In the genomic region with DNA sequence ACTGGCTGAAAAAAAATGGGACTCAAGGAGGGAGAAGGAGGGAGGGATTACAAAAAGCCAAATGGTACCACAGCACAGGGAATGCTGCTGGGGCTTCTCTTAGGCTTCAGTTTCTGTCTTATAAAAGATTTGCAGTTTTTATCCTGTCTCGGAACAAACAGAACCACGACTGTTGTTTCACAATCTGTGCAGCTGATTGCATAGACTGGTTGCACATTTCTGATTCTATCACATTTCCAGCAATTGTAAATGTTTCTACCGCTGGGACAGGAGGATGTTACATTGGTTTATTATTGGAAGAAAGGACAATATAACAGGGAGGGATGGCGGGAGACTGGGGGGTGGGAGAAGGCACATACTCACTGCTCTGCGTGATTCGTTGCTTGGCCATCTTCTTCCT, we compare ENCODE assay signal across 25 cellular contexts.
A peak's percentile ranks its signal among the peaks of the same experiment; 100 is the strongest.
DNase-seq lines count a peak whose midpoint lies in the region; ATAC-seq, FAIRE-seq and TF ChIP-seq lines count a peak whose summit lies in the region.
"Had no signal": no experiment of that assay in that cellular context is flagged by ENCODE, and none has a peak within 500 bp of the region (broad histone marks: within the 10 kb centered on the region; RNA-seq: fewer than 3 reads in every experiment).

No MANE protein-coding gene starts in this region.

- H2AFZ ChIP-seq in mesenchymal stem cell (ENCODE audit: low read depth, low read length) = no peak overlapping the region

- intact Hi-C loops in right cardiac atrium (cut with DNase I) = no loop called here

- no peak overlapping the region for H2BK5ac ChIP-seq in mesenchymal stem cell (ENCODE audit: low read depth, low read length, poor library complexity, severe bottlenecking)

- H3K27ac ChIP-seq in right cardiac atrium (ENCODE audit: low read length) (no peak overlapping the region), right atrium auricular region (no peak overlapping the region), mesenchymal stem cell (ENCODE audit: low read length, poor library complexity, severe bottlenecking) (no peak overlapping the region)
- H3K27ac ChIP-seq: adrenal gland, BLaER1, colonic mucosa, skin epidermis had no signal

- H3K14ac ChIP-seq in mesenchymal stem cell (ENCODE audit: low read length in 2 of 2) = no peak overlapping the region

- H3K9ac ChIP-seq in mesenchymal stem cell (ENCODE audit: low read length) = peak overlapping the region; percentile 42
- H3K9ac ChIP-seq: BLaER1 had no signal

- no peak overlapping the region for H2AK5ac ChIP-seq in mesenchymal stem cell (ENCODE audit: low read length, severe bottlenecking)

- TF ChIP-seq CTCF in right atrium auricular region (IDR thresholded peaks at IDR 0.05) = no peak

- H3K27me3 ChIP-seq in right cardiac atrium (ENCODE audit: control insufficient read depth, insufficient read depth) = no peaks in the 10 kb centered on the region
- no peaks in the 10 kb centered on the region for H3K27me3 ChIP-seq in right atrium auricular region
- no peaks in the 10 kb centered on the region for H3K27me3 ChIP-seq in mesenchymal stem cell (ENCODE audit: control insufficient read depth in 1 of 2, insufficient read depth in 1 of 2, low read length in 2 of 2)
- H3K27me3 ChIP-seq: BLaER1, colonic mucosa had no signal

- no peak overlapping the region for H3K4ac ChIP-seq in mesenchymal stem cell (ENCODE audit: low read depth in 1 of 2, low read length in 2 of 2)

- no peak overlapping the region for H3K4me2 ChIP-seq in mesenchymal stem cell (ENCODE audit: low read length, poor library complexity, severe bottlenecking)
- H3K4me2 ChIP-seq: BLaER1 had no signal

- no peak overlapping the region for H2BK120ac ChIP-seq in mesenchymal stem cell (ENCODE audit: low read depth, low read length)

- no peak for FAIRE-seq in HTR-8/SVneo (lab: Jason Lieb, UNC)
- FAIRE-seq: endometrium, H1 had no signal

- no peak overlapping the region for H4K8ac ChIP-seq in mesenchymal stem cell (ENCODE audit: low read length)

- H3K36me3 ChIP-seq in right atrium auricular region = no peaks in the 10 kb centered on the region
- H3K36me3 ChIP-seq in mesenchymal stem cell (ENCODE audit: control insufficient read depth in 1 of 2, insufficient read depth in 2 of 2, low read depth in 1 of 2, low read length in 2 of 2) = no peaks in the 10 kb centered on the region
- H3K36me3 ChIP-seq: adrenal gland, BLaER1, colonic mucosa had no signal

- no peak overlapping the region for H2BK15ac ChIP-seq in mesenchymal stem cell (ENCODE audit: low read depth, poor library complexity, severe bottlenecking)

- H4K91ac ChIP-seq in mesenchymal stem cell (ENCODE audit: low read length) = no peak overlapping the region

- no peaks in the 10 kb centered on the region for H3K4me1 ChIP-seq in right cardiac atrium (ENCODE audit: control insufficient read depth, insufficient read depth, low read length)
- H3K4me1 ChIP-seq in right atrium auricular region = no peaks in the 10 kb centered on the region
- peaks cover 1% of the 10 kb centered on the region for H3K4me1 ChIP-seq in mesenchymal stem cell (ENCODE audit: control insufficient read depth, insufficient read depth, low read depth, low read length)
- H3K4me1 ChIP-seq: adrenal gland, colonic mucosa had no signal

- no peak overlapping the region for H2BK12ac ChIP-seq in mesenchymal stem cell (ENCODE audit: low read length in 2 of 2)

- H3K79me1 ChIP-seq in mesenchymal stem cell (replicated peaks; ENCODE audit: low read length, poor library complexity, severe bottlenecking) = no peaks in the 10 kb centered on the region

- no peak overlapping the region for H3K23ac ChIP-seq in mesenchymal stem cell (ENCODE audit: low read length in 2 of 2)

- H3K18ac ChIP-seq in mesenchymal stem cell (ENCODE audit: low read depth in 1 of 2, low read length in 2 of 2) = no peak overlapping the region

- H3K9me3 ChIP-seq in right cardiac atrium (ENCODE audit: control insufficient read depth, low read length) (no peaks in the 10 kb centered on the region), right atrium auricular region (no peaks in the 10 kb centered on the region), mesenchymal stem cell (ENCODE audit: control insufficient read depth, low read length) (no peaks in the 10 kb centered on the region)
- H3K9me3 ChIP-seq: adrenal gland, BLaER1, colonic mucosa had no signal

- WGBS in right cardiac atrium = 54% methylated on average over 6 of the region's 6 CpGs
- 89% methylated on average over 6 of the region's 6 CpGs for WGBS in mesenchymal stem cell

- no peak overlapping the region for H3K4me3 ChIP-seq in right cardiac atrium (ENCODE audit: low read length)
- H3K4me3 ChIP-seq in right atrium auricular region = no peak overlapping the region
- no peak overlapping the region for H3K4me3 ChIP-seq in mesenchymal stem cell (ENCODE audit: insufficient read depth in 1 of 2, low read depth in 1 of 2, low read length in 2 of 2)
- H3K4me3 ChIP-seq: adrenal gland, BLaER1, colonic mucosa, skin epidermis had no signal

- ATAC-seq in right cardiac atrium (peak; percentile 24 to 43), GM18858 (IDR thresholded peaks at IDR 0.05; ENCODE audit: unreplicated experiment) (no peak)
- ATAC-seq: stimulated activated naive B cell treated with anti-CD40 and anti-IgM and Interleukin-4, amounts not matched to agents 10 μg/mL and 1 μg/mL and 100 μg/mL, for 72 hours had no signal

- DNase-seq in right cardiac atrium = no peak
- DNase-seq in right atrium auricular region (ENCODE audit: low spot score) = no peak
- DNase-seq in fibroblast of gingiva (ENCODE audit: low read depth) = peak; percentile 57
- DNase-seq in mesenchymal stem cell = no peak
- no peak for DNase-seq in HTR-8/SVneo (ENCODE audit: insufficient read length, low spot score)
- DNase-seq in activated CD8-positive, alpha-beta memory T cell treated with anti-CD3 and anti-CD28 coated beads, Interleukin-2, amount 50 U/mL, for 48 hours = no peak
- no peak for DNase-seq in NOMO-1 treated with dmso at 0.1 percent for 144 hours (lab: John Stamatoyannopoulos, UW; ENCODE audit: unreplicated experiment)
- DNase-seq: activated B cell treated with CpG ODN at 0.5 μM for 24 hours; activated CD4-positive, alpha-beta memory T cell treated with anti-CD3 and anti-CD28 coated beads, Interleukin-2, amount 10 ng/mL, durations not matched to agents 7 days and 5 days; activated gamma-delta T cell; activated T-cell treated with anti-CD3 and anti-CD28 coated beads for 4 hours; adrenal gland; colonic mucosa; COR-L47; DMS79 treated with DMSO at 0.1 percent for 48 hours; MV-4-11; NCI-H1694 treated with DMSO at 0.1 percent for 48 hours; NCI-H69; stimulated activated CD4-positive, alpha-beta T cell treated with anti-CD3 and anti-CD28 coated beads, Interleukin-2, amount 100 ng/mL, for 24 hours; stimulated activated naive B cell treated with anti-CD40 and anti-IgM and Interleukin-4, amounts not matched to agents 10 μg/mL and 1 μg/mL and 100 μg/mL, for 72 hours had no signal
